Comparison of ENCODE assay signal across 2 cellular contexts in the genomic region with DNA sequence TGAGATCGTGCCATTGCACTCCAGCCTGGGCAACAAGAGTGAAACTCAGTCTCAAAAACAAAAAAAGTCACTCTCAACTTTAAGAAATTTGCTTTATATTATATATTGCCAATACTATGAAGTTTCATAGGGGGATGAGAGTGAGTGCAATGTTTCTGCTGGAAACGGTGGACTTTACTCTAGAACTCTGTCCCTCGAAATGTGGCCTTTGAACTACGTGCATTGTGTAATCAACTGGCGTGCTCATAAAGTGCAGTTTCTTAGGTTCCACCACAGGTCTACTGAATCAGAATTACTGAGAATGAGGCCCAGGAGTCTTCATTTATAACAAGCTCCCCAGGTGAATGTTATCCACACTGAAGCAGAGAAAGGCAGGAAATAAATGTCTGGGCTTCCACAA.
TF ChIP-seq lines count a peak whose summit lies in the region.

No MANE protein-coding gene starts in this region.

TF ChIP-seq in GM23338, 12 proteins besides CTCF, POLR2A, EP300 and RAD21 (continued from another document):
- TF ChIP-seq REST (IDR thresholded peaks at IDR 0.05; ENCODE audit: unreplicated experiment), result no peak
- no peak for TF ChIP-seq POLR2AphosphoS5 (IDR thresholded peaks at IDR 0.05; ENCODE audit: low read depth)
- TF ChIP-seq JUNB (IDR thresholded peaks at IDR 0.05; ENCODE audit: unreplicated experiment), result no peak
- TF ChIP-seq, protein P1, sequence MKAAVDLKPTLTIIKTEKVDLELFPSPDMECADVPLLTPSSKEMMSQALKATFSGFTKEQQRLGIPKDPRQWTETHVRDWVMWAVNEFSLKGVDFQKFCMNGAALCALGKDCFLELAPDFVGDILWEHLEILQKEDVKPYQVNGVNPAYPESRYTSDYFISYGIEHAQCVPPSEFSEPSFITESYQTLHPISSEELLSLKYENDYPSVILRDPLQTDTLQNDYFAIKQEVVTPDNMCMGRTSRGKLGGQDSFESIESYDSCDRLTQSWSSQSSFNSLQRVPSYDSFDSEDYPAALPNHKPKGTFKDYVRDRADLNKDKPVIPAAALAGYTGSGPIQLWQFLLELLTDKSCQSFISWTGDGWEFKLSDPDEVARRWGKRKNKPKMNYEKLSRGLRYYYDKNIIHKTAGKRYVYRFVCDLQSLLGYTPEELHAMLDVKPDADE (IDR thresholded peaks at IDR 0.05), result no peak
- no peak for TF ChIP-seq NANOG (IDR thresholded peaks at IDR 0.05; ENCODE audit: borderline replicate concordance)
- no peak for TF ChIP-seq EZH2 (IDR thresholded peaks at IDR 0.05; ENCODE audit: low read depth, unreplicated experiment)
- no peak for TF ChIP-seq CREB1 (CRISPR knock-in tag; IDR thresholded peaks at IDR 0.05; ENCODE audit: low read depth)
- TF ChIP-seq ZNF462 (CRISPR knock-in tag; IDR thresholded peaks at IDR 0.05), result no peak

TF ChIP-seq in HepG2, 621 proteins besides CTCF, POLR2A, EP300 and RAD21 (continued from another document):
- TF ChIP-seq, protein P2, sequence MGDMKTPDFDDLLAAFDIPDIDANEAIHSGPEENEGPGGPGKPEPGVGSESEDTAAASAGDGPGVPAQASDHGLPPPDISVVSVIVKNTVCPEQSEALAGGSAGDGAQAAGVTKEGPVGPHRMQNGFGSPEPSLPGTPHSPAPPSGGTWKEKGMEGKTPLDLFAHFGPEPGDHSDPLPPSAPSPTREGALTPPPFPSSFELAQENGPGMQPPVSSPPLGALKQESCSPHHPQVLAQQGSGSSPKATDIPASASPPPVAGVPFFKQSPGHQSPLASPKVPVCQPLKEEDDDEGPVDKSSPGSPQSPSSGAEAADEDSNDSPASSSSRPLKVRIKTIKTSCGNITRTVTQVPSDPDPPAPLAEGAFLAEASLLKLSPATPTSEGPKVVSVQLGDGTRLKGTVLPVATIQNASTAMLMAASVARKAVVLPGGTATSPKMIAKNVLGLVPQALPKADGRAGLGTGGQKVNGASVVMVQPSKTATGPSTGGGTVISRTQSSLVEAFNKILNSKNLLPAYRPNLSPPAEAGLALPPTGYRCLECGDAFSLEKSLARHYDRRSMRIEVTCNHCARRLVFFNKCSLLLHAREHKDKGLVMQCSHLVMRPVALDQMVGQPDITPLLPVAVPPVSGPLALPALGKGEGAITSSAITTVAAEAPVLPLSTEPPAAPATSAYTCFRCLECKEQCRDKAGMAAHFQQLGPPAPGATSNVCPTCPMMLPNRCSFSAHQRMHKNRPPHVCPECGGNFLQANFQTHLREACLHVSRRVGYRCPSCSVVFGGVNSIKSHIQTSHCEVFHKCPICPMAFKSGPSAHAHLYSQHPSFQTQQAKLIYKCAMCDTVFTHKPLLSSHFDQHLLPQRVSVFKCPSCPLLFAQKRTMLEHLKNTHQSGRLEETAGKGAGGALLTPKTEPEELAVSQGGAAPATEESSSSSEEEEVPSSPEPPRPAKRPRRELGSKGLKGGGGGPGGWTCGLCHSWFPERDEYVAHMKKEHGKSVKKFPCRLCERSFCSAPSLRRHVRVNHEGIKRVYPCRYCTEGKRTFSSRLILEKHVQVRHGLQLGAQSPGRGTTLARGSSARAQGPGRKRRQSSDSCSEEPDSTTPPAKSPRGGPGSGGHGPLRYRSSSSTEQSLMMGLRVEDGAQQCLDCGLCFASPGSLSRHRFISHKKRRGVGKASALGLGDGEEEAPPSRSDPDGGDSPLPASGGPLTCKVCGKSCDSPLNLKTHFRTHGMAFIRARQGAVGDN (CRISPR knock-in tag; IDR thresholded peaks at IDR 0.05), result no peak
- peak; percentile 20; the same call in 1 of the 2 replicates for TF ChIP-seq NR2F6 (IDR thresholded peaks at IDR 0.05)
- no peak for TF ChIP-seq NR2F6 (CRISPR knock-in tag; IDR thresholded peaks at IDR 0.05)
- no peak for TF ChIP-seq ZNF484 (CRISPR knock-in tag; IDR thresholded peaks at IDR 0.05; ENCODE audit: borderline replicate concordance, low read depth)
- peak; percentile 68; the same call in 1 of the 2 replicates for TF ChIP-seq NCOR1 (IDR thresholded peaks at IDR 0.05; ENCODE audit: borderline replicate concordance, low read length)
- TF ChIP-seq CEBPB (IDR thresholded peaks at IDR 0.05; ENCODE audit: borderline replicate concordance, low read depth, low read length), result peak; percentile 83
- TF ChIP-seq, protein P3, sequence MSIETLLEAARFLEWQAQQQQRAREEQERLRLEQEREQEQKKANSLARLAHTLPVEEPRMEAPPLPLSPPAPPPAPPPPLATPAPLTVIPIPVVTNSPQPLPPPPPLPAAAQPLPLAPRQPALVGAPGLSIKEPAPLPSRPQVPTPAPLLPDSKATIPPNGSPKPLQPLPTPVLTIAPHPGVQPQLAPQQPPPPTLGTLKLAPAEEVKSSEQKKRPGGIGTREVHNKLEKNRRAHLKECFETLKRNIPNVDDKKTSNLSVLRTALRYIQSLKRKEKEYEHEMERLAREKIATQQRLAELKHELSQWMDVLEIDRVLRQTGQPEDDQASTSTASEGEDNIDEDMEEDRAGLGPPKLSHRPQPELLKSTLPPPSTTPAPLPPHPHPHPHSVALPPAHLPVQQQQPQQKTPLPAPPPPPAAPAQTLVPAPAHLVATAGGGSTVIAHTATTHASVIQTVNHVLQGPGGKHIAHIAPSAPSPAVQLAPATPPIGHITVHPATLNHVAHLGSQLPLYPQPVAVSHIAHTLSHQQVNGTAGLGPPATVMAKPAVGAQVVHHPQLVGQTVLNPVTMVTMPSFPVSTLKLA (IDR thresholded peaks at IDR 0.05), result no peak
- TF ChIP-seq ESRRA (CRISPR knock-in tag; IDR thresholded peaks at IDR 0.05; ENCODE audit: low read depth), result no peak
- TF ChIP-seq CEBPG (CRISPR knock-in tag; IDR thresholded peaks at IDR 0.05), result peak; percentile 50
- no peak for TF ChIP-seq MXD4 (CRISPR knock-in tag; IDR thresholded peaks at IDR 0.05)
- TF ChIP-seq ZNF546 (CRISPR knock-in tag; conservative IDR thresholded peaks at IDR 0.05), result no peak
- TF ChIP-seq, protein P4, sequence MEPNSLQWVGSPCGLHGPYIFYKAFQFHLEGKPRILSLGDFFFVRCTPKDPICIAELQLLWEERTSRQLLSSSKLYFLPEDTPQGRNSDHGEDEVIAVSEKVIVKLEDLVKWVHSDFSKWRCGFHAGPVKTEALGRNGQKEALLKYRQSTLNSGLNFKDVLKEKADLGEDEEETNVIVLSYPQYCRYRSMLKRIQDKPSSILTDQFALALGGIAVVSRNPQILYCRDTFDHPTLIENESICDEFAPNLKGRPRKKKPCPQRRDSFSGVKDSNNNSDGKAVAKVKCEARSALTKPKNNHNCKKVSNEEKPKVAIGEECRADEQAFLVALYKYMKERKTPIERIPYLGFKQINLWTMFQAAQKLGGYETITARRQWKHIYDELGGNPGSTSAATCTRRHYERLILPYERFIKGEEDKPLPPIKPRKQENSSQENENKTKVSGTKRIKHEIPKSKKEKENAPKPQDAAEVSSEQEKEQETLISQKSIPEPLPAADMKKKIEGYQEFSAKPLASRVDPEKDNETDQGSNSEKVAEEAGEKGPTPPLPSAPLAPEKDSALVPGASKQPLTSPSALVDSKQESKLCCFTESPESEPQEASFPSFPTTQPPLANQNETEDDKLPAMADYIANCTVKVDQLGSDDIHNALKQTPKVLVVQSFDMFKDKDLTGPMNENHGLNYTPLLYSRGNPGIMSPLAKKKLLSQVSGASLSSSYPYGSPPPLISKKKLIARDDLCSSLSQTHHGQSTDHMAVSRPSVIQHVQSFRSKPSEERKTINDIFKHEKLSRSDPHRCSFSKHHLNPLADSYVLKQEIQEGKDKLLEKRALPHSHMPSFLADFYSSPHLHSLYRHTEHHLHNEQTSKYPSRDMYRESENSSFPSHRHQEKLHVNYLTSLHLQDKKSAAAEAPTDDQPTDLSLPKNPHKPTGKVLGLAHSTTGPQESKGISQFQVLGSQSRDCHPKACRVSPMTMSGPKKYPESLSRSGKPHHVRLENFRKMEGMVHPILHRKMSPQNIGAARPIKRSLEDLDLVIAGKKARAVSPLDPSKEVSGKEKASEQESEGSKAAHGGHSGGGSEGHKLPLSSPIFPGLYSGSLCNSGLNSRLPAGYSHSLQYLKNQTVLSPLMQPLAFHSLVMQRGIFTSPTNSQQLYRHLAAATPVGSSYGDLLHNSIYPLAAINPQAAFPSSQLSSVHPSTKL (CRISPR knock-in tag; IDR thresholded peaks at IDR 0.05), result 0 out of 2 replicates have a peak, but pooled peaks have one; percentile 16
- no peak for TF ChIP-seq ARID2 (CRISPR knock-in tag; IDR thresholded peaks at IDR 0.05; ENCODE audit: borderline replicate concordance)
- TF ChIP-seq SAP130 (CRISPR knock-in tag; IDR thresholded peaks at IDR 0.05; ENCODE audit: low read depth), result no peak
- TF ChIP-seq HNF4A (CRISPR knock-in tag; IDR thresholded peaks at IDR 0.05), result peak; percentile 81
- no peak for TF ChIP-seq ZNF605 (CRISPR knock-in tag; IDR thresholded peaks at IDR 0.05)
- TF ChIP-seq SCMH1 (CRISPR knock-in tag; IDR thresholded peaks at IDR 0.05; ENCODE audit: borderline replicate concordance), result no peak
TF ChIP-seq in HepG2: peak in this region for 7.
